ENCODE assay signal across 7 cellular contexts in genomic region chr17:40112191-40112590, GRCh38. TPM values are rescaled to one million over a fixed set of nuclear protein-coding genes. Genes with fewer than 3 reads are reported as not detected.
DNase-seq lines count a peak whose midpoint lies in the region; ATAC-seq and TF ChIP-seq lines count a peak whose summit lies in the region.

No MANE protein-coding gene starts in this region.

- H3K9ac ChIP-seq in MM.1S (ENCODE audit: low read length) (no peak overlapping the region), adipocyte (ENCODE audit: low read length) (peak overlapping the region; percentile 84), subcutaneous abdominal adipose tissue (ENCODE audit: low read length in 5 of 5) (peak overlapping the region; percentile 27 to 64 (median 56))

- no peaks in the 10 kb centered on the region for H3K79me2 ChIP-seq in MM.1S (ENCODE audit: low read length)

- TF ChIP-seq CTCF in MM.1S (IDR thresholded peaks at IDR 0.05; ENCODE audit: low read length) (no peak), lower lobe of right lung (IDR thresholded peaks at IDR 0.05) (no peak)

- peaks cover 35% of the 10 kb centered on the region for H3K4me1 ChIP-seq in MM.1S (ENCODE audit: low read length)
- peaks cover 67% of the 10 kb centered on the region for H3K4me1 ChIP-seq in adipocyte (ENCODE audit: control insufficient read depth, insufficient read depth, low read length)
- H3K4me1 ChIP-seq in lower lobe of right lung, result peaks cover 69% of the 10 kb centered on the region
- peaks cover 44 to 78% (median 68%) of the 10 kb centered on the region in 5 donors for H3K4me1 ChIP-seq in subcutaneous abdominal adipose tissue (ENCODE audit: control insufficient read depth in 5 of 5, insufficient read depth in 5 of 5, low read length in 5 of 5)

- no peak for ATAC-seq in lower lobe of right lung

- H2AFZ ChIP-seq in MM.1S (ENCODE audit: low read length), result peak overlapping the region; percentile 91

- intact Hi-C loops in lower lobe of right lung (cut with DNase I), result no loop called here

- H3K27me3 ChIP-seq in MM.1S (replicated peaks; ENCODE audit: insufficient read depth, low read length) (no peaks in the 10 kb centered on the region), adipocyte (replicated peaks; ENCODE audit: control insufficient read depth, insufficient read depth, low read length) (no peaks in the 10 kb centered on the region), lower lobe of right lung (ENCODE audit: low read depth) (no peaks in the 10 kb centered on the region), subcutaneous abdominal adipose tissue (ENCODE audit: control insufficient read depth in 5 of 5, insufficient read depth in 4 of 5, low read length in 5 of 5) (no peaks in the 10 kb centered on the region)

- H3F3A ChIP-seq in MM.1S (ENCODE audit: insufficient read depth, low read length), result 0 out of 2 replicates have a peak, but pooled peaks cover 2% of the 10 kb centered on the region

- H3K36me3 ChIP-seq in MM.1S (replicated peaks; ENCODE audit: insufficient read depth, low read length) (no peaks in the 10 kb centered on the region), adipocyte (ENCODE audit: control insufficient read depth, insufficient read depth, low read length, severe bottlenecking) (no peaks in the 10 kb centered on the region), lower lobe of right lung (no peaks in the 10 kb centered on the region), subcutaneous abdominal adipose tissue (ENCODE audit: control insufficient read depth in 5 of 5, insufficient read depth in 5 of 5, low read length in 5 of 5) (no peaks in the 10 kb centered on the region)

- H3K9me2 ChIP-seq in MM.1S (replicated peaks; ENCODE audit: insufficient read depth, low read length), result no peaks in the 10 kb centered on the region

- peak overlapping the region; percentile 84; the same call in 1 of the 2 replicates for H3K4me2 ChIP-seq in MM.1S (ENCODE audit: low read depth, low read length)

- H3K9me3 ChIP-seq in MM.1S (replicated peaks; ENCODE audit: insufficient read depth, low read length) (no peaks in the 10 kb centered on the region), adipocyte (ENCODE audit: control insufficient read depth, low read length) (no peaks in the 10 kb centered on the region), lower lobe of right lung (no peaks in the 10 kb centered on the region), subcutaneous abdominal adipose tissue (ENCODE audit: control insufficient read depth in 5 of 5, low read length in 5 of 5) (no peaks in the 10 kb centered on the region)

- H3K27ac ChIP-seq in MM.1S (ENCODE audit: low read length) (no peak overlapping the region), lower lobe of right lung (peak overlapping the region; percentile 90), subcutaneous abdominal adipose tissue (ENCODE audit: low read depth, low read length) (peak overlapping the region; percentile 97)

- H4K20me1 ChIP-seq in MM.1S (ENCODE audit: insufficient read depth, low read length), result no peaks in the 10 kb centered on the region

- H3K4me3 ChIP-seq in MM.1S (ENCODE audit: low read length), result no peak overlapping the region
- H3K4me3 ChIP-seq in adipocyte (ENCODE audit: low read length), result peak overlapping the region; percentile 79
- no peak overlapping the region for H3K4me3 ChIP-seq in lower lobe of right lung
- H3K4me3 ChIP-seq in subcutaneous abdominal adipose tissue (ENCODE audit: low read depth in 1 of 5, low read length in 5 of 5), result peak overlapping the region in 2 of 5 donors; percentile 41 to 75

- DNase-seq in MM.1S, result peak; percentile 4
- no peak for DNase-seq in adipocyte (ENCODE audit: low read depth)
- no peak for DNase-seq in lower lobe of right lung
- no peak for DNase-seq in islet precursor cell
- DNase-seq in iPS-NIHi11 (ENCODE audit: low spot score), result no peak
- DNase-seq in NOMO-1 (lab: John Stamatoyannopoulos, UW; ENCODE audit: unreplicated experiment in 2 of 2), result no peak

RNA-seq across cellular contexts. Expression of gene MSL1, which starts 9.6 kb away (rescaled TPM):
- 97.7 TPM for total RNA-seq in lower lobe of right lung

RNA-seq across cellular contexts. Expression of gene NR1D1, which starts 11.8 kb away (rescaled TPM):
- 20.1 TPM for total RNA-seq in lower lobe of right lung

RNA-seq across cellular contexts. Expression of gene CASC3, which starts 28.1 kb away (rescaled TPM):
- 101 TPM for total RNA-seq in lower lobe of right lung

RNA-seq across cellular contexts. Expression of gene THRA, which starts 49.4 kb away (rescaled TPM):
- total RNA-seq in lower lobe of right lung, result 50.1 TPM

RNA-seq across cellular contexts. Expression of gene MED24, which starts 58.0 kb away (rescaled TPM):
- total RNA-seq in lower lobe of right lung, result 59.6 TPM
